ENCODE assay signal across 1 cellular context in genomic region chr1:246582301-246583055, GRCh38.
A peak's percentile ranks its signal among the peaks of the same experiment; 100 is the strongest.
TF ChIP-seq lines count a peak whose summit lies in the region.

No MANE protein-coding gene starts in this region.

TF ChIP-seq in K562, 482 proteins besides CTCF, POLR2A, EP300 and RAD21 (continued from another document and continues in another):
- no peak for TF ChIP-seq CTCFL (IDR thresholded peaks at IDR 0.05; ENCODE audit: borderline replicate concordance, insufficient read depth, low read depth, low read length, poor library complexity, severe bottlenecking)
- TF ChIP-seq CHD7 (IDR thresholded peaks at IDR 0.05; ENCODE audit: low read depth, low read length): no peak
- no peak for TF ChIP-seq BRD4 (IDR thresholded peaks at IDR 0.05)
- peak; percentile 70; the same call in 1 of the 2 replicates for TF ChIP-seq SMARCE1 (IDR thresholded peaks at IDR 0.05)
- TF ChIP-seq CHD4 (IDR thresholded peaks at IDR 0.05; ENCODE audit: insufficient read depth, insufficient replicate concordance, low read depth, low read length, poor library complexity, severe bottlenecking): peak; percentile 78
- no peak for TF ChIP-seq ZBTB8A (IDR thresholded peaks at IDR 0.05; ENCODE audit: partially characterized antibody)
- no peak for TF ChIP-seq ZBTB1 (CRISPR knock-in tag; IDR thresholded peaks at IDR 0.05; ENCODE audit: borderline replicate concordance, low read depth)
- TF ChIP-seq DNMT1 (IDR thresholded peaks at IDR 0.05): no peak
- TF ChIP-seq ZNF668 (CRISPR knock-in tag; IDR thresholded peaks at IDR 0.05): no peak
- TF ChIP-seq ZNF778 (CRISPR knock-in tag; IDR thresholded peaks at IDR 0.05): no peak
- TF ChIP-seq PHF20 (IDR thresholded peaks at IDR 0.05; ENCODE audit: partially characterized antibody): no peak
- no peak for TF ChIP-seq CAMTA2 (CRISPR knock-in tag; conservative IDR thresholded peaks at IDR 0.05)
- TF ChIP-seq RREB1 (CRISPR knock-in tag; IDR thresholded peaks at IDR 0.05): no peak; the same call in 1 of the 2 replicates
- TF ChIP-seq STAT6 (CRISPR knock-in tag; IDR thresholded peaks at IDR 0.05): no peak
- no peak for TF ChIP-seq ZNF561 (CRISPR knock-in tag; conservative IDR thresholded peaks at IDR 0.05)
- no peak for TF ChIP-seq CGGBP1 (CRISPR knock-in tag; IDR thresholded peaks at IDR 0.05)
- TF ChIP-seq THRA (IDR thresholded peaks at IDR 0.05): no peak
- no peak for TF ChIP-seq RBM22 (IDR thresholded peaks at IDR 0.05; ENCODE audit: low read depth, low read length, poor library complexity, severe bottlenecking)
- TF ChIP-seq RBM34 (IDR thresholded peaks at IDR 0.05; ENCODE audit: borderline replicate concordance, insufficient read depth, low read length): no peak
- TF ChIP-seq REST (CRISPR knock-in tag; IDR thresholded peaks at IDR 0.05; ENCODE audit: low read depth): no peak
- no peak for TF ChIP-seq ETV1 (tag; conservative IDR thresholded peaks at IDR 0.05; ENCODE audit: low read depth)
- no peak for TF ChIP-seq ZNF253 (CRISPR knock-in tag; conservative IDR thresholded peaks at IDR 0.05)
